In the genomic region with DNA sequence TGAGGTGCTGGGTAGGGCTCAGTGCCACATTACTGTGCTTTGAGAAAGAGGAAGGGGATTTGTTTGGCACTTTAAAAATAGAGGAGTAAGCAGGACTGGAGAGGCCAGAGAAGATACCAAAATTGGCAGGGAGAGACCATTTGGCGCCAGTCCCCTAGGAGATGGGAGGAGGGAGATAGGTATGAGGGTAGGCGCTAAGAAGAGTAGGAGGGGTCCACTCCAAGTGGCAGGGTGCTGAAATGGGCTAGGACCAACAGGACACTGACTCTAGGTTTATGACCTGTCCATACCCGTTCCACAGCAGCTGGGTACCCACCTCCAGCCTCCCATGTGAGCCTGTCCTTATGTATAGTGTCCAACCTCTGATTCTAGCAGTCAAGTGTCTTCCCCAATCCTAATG, we compare ENCODE assay signal across 11 cellular contexts. TPM values are rescaled to one million over a fixed set of nuclear protein-coding genes. Genes with fewer than 3 reads are reported as not detected.
DNase-seq lines count a peak whose midpoint lies in the region; ATAC-seq and TF ChIP-seq lines count a peak whose summit lies in the region.
"Had no signal": no experiment of that assay in that cellular context is flagged by ENCODE, and none has a peak within 500 bp of the region (broad histone marks: within the 10 kb centered on the region; RNA-seq: fewer than 3 reads in every experiment).

No MANE protein-coding gene starts in this region.

- DNase-seq in RWPE1 (ENCODE audit: low spot score) (no peak), esophagus muscularis mucosa (ENCODE audit: extremely low spot score) (no peak), psoas muscle (no peak), left lobe of liver (ENCODE audit: low spot score) (no peak), trophoblast cell (no peak)
- DNase-seq: activated T-cell treated with anti-CD3 and anti-CD28 coated beads, Interleukin-2, amount 50 U/mL, for 72 hours; KG1 had no signal

- H3K4me1 ChIP-seq in DOHH2 (ENCODE audit: control insufficient read depth, low read length) = peaks cover 62% of the 10 kb centered on the region
- peaks cover 61 to 80% (median 73%) of the 10 kb centered on the region in 4 donors for H3K4me1 ChIP-seq in esophagus muscularis mucosa
- peaks cover 52% of the 10 kb centered on the region for H3K4me1 ChIP-seq in psoas muscle
- peaks cover 15 to 17% of the 10 kb centered on the region in 2 experiments for H3K4me1 ChIP-seq in trophoblast cell (ENCODE audit: control insufficient read depth in 1 of 2, insufficient read depth in 2 of 2, low read length in 2 of 2)

- no peak for TF ChIP-seq POLR2A in esophagus muscularis mucosa (IDR thresholded peaks at IDR 0.05; ENCODE audit: low read depth)

- H2AK5ac ChIP-seq in trophoblast cell (ENCODE audit: low read length) = no peak overlapping the region

- no peak overlapping the region for H2AFZ ChIP-seq in trophoblast cell (ENCODE audit: insufficient read depth, low read length, poor library complexity)

- intact Hi-C loops in esophagus muscularis mucosa (cut with DNase I) (no loop called here), psoas muscle (cut with DNase I) (no loop called here)

- TF ChIP-seq EP300 in esophagus muscularis mucosa (IDR thresholded peaks at IDR 0.05) = no peak

- peaks cover 3% of the 10 kb centered on the region; the same call in 1 of the 2 replicates for H3F3A ChIP-seq in DOHH2 (ENCODE audit: control insufficient read depth, insufficient read depth)

- H3K36me3 ChIP-seq in DOHH2 (ENCODE audit: control insufficient read depth, low read length) (peaks cover 67% of the 10 kb centered on the region), esophagus muscularis mucosa (peaks cover 0 to 27% (median 23%) of the 10 kb centered on the region in 4 donors), psoas muscle (ENCODE audit: insufficient read depth in 1 of 2, low read depth in 1 of 2) (peaks cover 4 to 26% of the 10 kb centered on the region in 2 donors), trophoblast cell (ENCODE audit: control insufficient read depth in 1 of 2, insufficient read depth in 2 of 2, low read length in 2 of 2) (peaks cover 19 to 28% of the 10 kb centered on the region in 2 experiments)

- H2BK120ac ChIP-seq in trophoblast cell (ENCODE audit: insufficient read depth, low read length, poor library complexity) = no peak overlapping the region

- H3K27me3 ChIP-seq in DOHH2 (ENCODE audit: control insufficient read depth, low read length) (no peaks in the 10 kb centered on the region), esophagus muscularis mucosa (no peaks in the 10 kb centered on the region), psoas muscle (ENCODE audit: insufficient read depth in 3 of 3, low read length in 2 of 3) (no peaks in the 10 kb centered on the region), trophoblast cell (ENCODE audit: insufficient read depth, low read length) (no peaks in the 10 kb centered on the region)
- H3K27me3 ChIP-seq: SJSA1 had no signal

- H2BK12ac ChIP-seq in trophoblast cell (ENCODE audit: low read length) = no peak overlapping the region

- no peak overlapping the region for H3K4me3 ChIP-seq in DOHH2 (ENCODE audit: low read length)
- no peak overlapping the region for H3K4me3 ChIP-seq in esophagus muscularis mucosa
- peak overlapping the region; percentile 97 for H3K4me3 ChIP-seq in psoas muscle
- no peak overlapping the region for H3K4me3 ChIP-seq in trophoblast cell (ENCODE audit: low read depth, low read length)

- no peak overlapping the region for H3K14ac ChIP-seq in trophoblast cell (ENCODE audit: low read length)

- H3K79me2 ChIP-seq in DOHH2 (ENCODE audit: control insufficient read depth, low read length) (peaks cover 69% of the 10 kb centered on the region), trophoblast cell (ENCODE audit: control insufficient read depth, insufficient read depth, low read length, poor library complexity) (peaks cover 33% of the 10 kb centered on the region)

- CTCF ChIA-PET in RWPE1 (lab: Yijun Ruan, JAX) = no interaction called here

- H3K4ac ChIP-seq in trophoblast cell (ENCODE audit: low read depth, low read length) = no peak overlapping the region

- H3K23ac ChIP-seq in trophoblast cell (ENCODE audit: low read length) = no peak overlapping the region

- ATAC-seq in psoas muscle (no peak), left lobe of liver (no peak), HG02642 (IDR thresholded peaks at IDR 0.05; ENCODE audit: poor library complexity, unreplicated experiment) (no peak), HG03460 (IDR thresholded peaks at IDR 0.05; ENCODE audit: unreplicated experiment) (no peak)
- ATAC-seq: activated T-cell treated with anti-CD3 and anti-CD28 coated beads, Interleukin-2, amount 50 U/mL, for 72 hours had no signal

- no peak overlapping the region for H3K18ac ChIP-seq in trophoblast cell (ENCODE audit: low read length)

- H3K9ac ChIP-seq in trophoblast cell (ENCODE audit: low read length) = no peak overlapping the region

- peaks cover 13% of the 10 kb centered on the region; the same call in 1 of the 2 replicates for H4K20me1 ChIP-seq in DOHH2 (ENCODE audit: control insufficient read depth, insufficient read depth, low read depth, low read length)

- no peaks in the 10 kb centered on the region for H3K9me2 ChIP-seq in DOHH2 (replicated peaks; ENCODE audit: control insufficient read depth, low read length)

- H3K79me1 ChIP-seq in trophoblast cell (ENCODE audit: low read length) = peaks cover 28% of the 10 kb centered on the region

- 65% methylated on average over 3 of the region's 3 CpGs for WGBS in esophagus muscularis mucosa
- 27 to 67% (median 46%) methylated on average over 3 of the region's 3 CpGs for WGBS in psoas muscle, 3 donors
- WGBS in trophoblast cell (ENCODE audit: extremely low coverage, insufficient coverage, insufficient read length) = no CpG with 5 or more reads among the region's 3 CpGs

- no peak overlapping the region for H4K12ac ChIP-seq in trophoblast cell (ENCODE audit: low read depth, low read length)

- no peak overlapping the region for H2BK5ac ChIP-seq in trophoblast cell (ENCODE audit: low read depth, low read length, poor library complexity)

- TF ChIP-seq CTCF in DOHH2 (IDR thresholded peaks at IDR 0.05; ENCODE audit: low read depth, low read length, poor library complexity, severe bottlenecking) = no peak
- no peak for TF ChIP-seq CTCF in RWPE1 (conservative IDR thresholded peaks at IDR 0.05; ENCODE audit: low read depth)
- TF ChIP-seq CTCF in esophagus muscularis mucosa (IDR thresholded peaks at IDR 0.05) = no peak
- TF ChIP-seq CTCF in psoas muscle (IDR thresholded peaks at IDR 0.05) = no peak

- no peak overlapping the region for H4K91ac ChIP-seq in trophoblast cell (ENCODE audit: low read depth, low read length)

- H3K9me3 ChIP-seq in DOHH2 (ENCODE audit: control insufficient read depth, insufficient read depth, low read length) = no peaks in the 10 kb centered on the region
- no peaks in the 10 kb centered on the region for H3K9me3 ChIP-seq in esophagus muscularis mucosa
- no peaks in the 10 kb centered on the region for H3K9me3 ChIP-seq in psoas muscle
- H3K9me3 ChIP-seq in trophoblast cell (ENCODE audit: insufficient read depth, low read depth, low read length) = no peaks in the 10 kb centered on the region
- H3K9me3 ChIP-seq: SJSA1 had no signal

- H3K4me2 ChIP-seq in DOHH2 (ENCODE audit: low read length) = peak overlapping the region; percentile 73
- H3K4me2 ChIP-seq in trophoblast cell (ENCODE audit: low read length) = no peak overlapping the region

- H3K27ac ChIP-seq in DOHH2 (ENCODE audit: low read depth, low read length) (no peak overlapping the region), RWPE1 (peak overlapping the region; percentile 90), esophagus muscularis mucosa (replicated peaks in 1 of 4) (peak overlapping the region; percentile 91 to 96 (median 95)), psoas muscle (peak overlapping the region; percentile 93), trophoblast cell (ENCODE audit: low read depth, low read length) (no peak overlapping the region)
- H3K27ac ChIP-seq: SJSA1 had no signal

- POLR2A ChIA-PET in RWPE1 (lab: Yijun Ruan, JAX; ENCODE audit: low non-redundant PET) = no interaction called here

- no peak overlapping the region for H4K8ac ChIP-seq in trophoblast cell (ENCODE audit: low read depth, low read length)

RNA-seq across cellular contexts. Expression of gene CRTC2, which starts 1.0 kb away (rescaled TPM):
- total RNA-seq in esophagus muscularis mucosa = 10 to 100 TPM; 12.5 to 20.4 (median 17.6) TPM
- 10 to 100 TPM; 17.0 to 39.0 (median 27.6) TPM for total RNA-seq in psoas muscle
- polyA plus RNA-seq in psoas muscle = 10 to 100 TPM; 31.3 to 54.6 (median 31.3) TPM
- total RNA-seq in left lobe of liver = 23.8 TPM
- 37.4 and 41.0 TPM in 2 replicates for polyA plus RNA-seq in trophoblast cell (2013)

RNA-seq across cellular contexts. Expression of gene SLC39A1, which starts 3.9 kb away (rescaled TPM):
- total RNA-seq in esophagus muscularis mucosa = 100 to 1,000 TPM in 3 of 4 donors, 10 to 100 TPM in 1; 74.3 to 114 (median 104) TPM
- total RNA-seq in psoas muscle = 10 to 100 TPM; 21.9 to 58.2 (median 38.0) TPM
- polyA plus RNA-seq in psoas muscle = 10 to 100 TPM; 46.7 to 85.3 (median 65.9) TPM
- total RNA-seq in left lobe of liver = 38.8 TPM
- polyA plus RNA-seq in trophoblast cell (2013) = 118 and 119 TPM in 2 replicates

RNA-seq across cellular contexts. Expression of gene CREB3L4, which starts 8.2 kb away (rescaled TPM):
- total RNA-seq in esophagus muscularis mucosa (1 to 10 TPM; 2.9 to 7.6 (median 6.8) TPM), psoas muscle (1 to 10 TPM; 3.7 to 5.6 (median 5.0) TPM), left lobe of liver (9.0 TPM)
- 10 to 100 TPM in 1 of 3 donors, 1 to 10 TPM in 2; 4.3 to 12.6 (median 6.3) TPM for polyA plus RNA-seq in psoas muscle
- polyA plus RNA-seq in trophoblast cell (2013) = 7.7 and 8.0 TPM in 2 replicates

RNA-seq across cellular contexts. Expression of gene DENND4B, which starts 12.9 kb away (rescaled TPM):
- total RNA-seq in esophagus muscularis mucosa = 10 to 100 TPM; 19.2 to 30.4 (median 26.2) TPM
- total RNA-seq in psoas muscle = 10 to 100 TPM; 47.1 to 75.4 (median 50.3) TPM
- 10 to 100 TPM; 23.1 to 40.4 (median 23.5) TPM for polyA plus RNA-seq in psoas muscle
- 25.4 TPM for total RNA-seq in left lobe of liver
- 20.7 and 22.0 TPM in 2 replicates for polyA plus RNA-seq in trophoblast cell (2013)

RNA-seq across cellular contexts. Expression of gene JTB, which starts 18.0 kb away (rescaled TPM):
- total RNA-seq in esophagus muscularis mucosa (100 to 1,000 TPM; 175 to 238 (median 216) TPM), psoas muscle (100 to 1,000 TPM in 2 of 4 donors, 10 to 100 TPM in 2; 87.6 to 118 (median 95.0) TPM), left lobe of liver (97.0 TPM)
- 100 to 1,000 TPM; 147 to 266 (median 172) TPM for polyA plus RNA-seq in psoas muscle
- 88.7 and 92.8 TPM in 2 replicates for polyA plus RNA-seq in trophoblast cell (2013)

Comparison
In these comparisons a context has a peak if more than half of its experiments do, and no peak if none do; other contexts are left out.
1. H3K27ac ChIP-seq: peak in RWPE1 (single experiment), esophagus muscularis mucosa (4 of 4) and psoas muscle (single experiment); none in DOHH2 (single experiment) and trophoblast cell (single experiment).